8 cellular contexts compared by ENCODE assay signal in the genomic region with DNA sequence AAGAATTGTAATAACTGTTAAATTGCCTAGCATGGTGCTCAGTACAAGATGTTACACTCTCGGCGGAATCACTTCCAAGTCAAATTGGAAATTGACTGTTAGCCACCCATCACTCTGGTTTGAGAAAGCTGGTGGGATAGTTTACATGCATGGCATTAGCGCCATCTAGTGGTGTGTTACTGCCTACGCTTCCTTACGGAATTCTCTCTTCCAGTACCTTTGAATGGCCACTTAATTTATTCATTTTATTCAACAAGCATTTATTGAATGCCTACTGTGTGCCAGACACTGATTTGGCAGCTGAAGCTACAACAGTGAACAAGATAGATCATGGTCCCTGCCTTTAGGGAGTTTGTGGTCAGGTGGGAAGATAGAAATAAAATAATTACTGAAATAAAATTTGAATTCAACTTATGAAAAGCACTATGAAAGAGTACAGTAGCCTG. TPM values are rescaled to one million over a fixed set of nuclear protein-coding genes. Genes with fewer than 3 reads are reported as not detected.
DNase-seq lines count a peak whose midpoint lies in the region; ATAC-seq and TF ChIP-seq lines count a peak whose summit lies in the region.

No MANE protein-coding gene starts in this region.

- no peak overlapping the region for H3K27ac Mint-ChIP-seq in endodermal cell

- TF ChIP-seq CTCF in endodermal cell (conservative IDR thresholded peaks at IDR 0.05): peak; percentile 98

- no peak for ATAC-seq in GM21360 (IDR thresholded peaks at IDR 0.05; ENCODE audit: unreplicated experiment)

- no peak overlapping the region for H3K9ac ChIP-seq in endodermal cell (ENCODE audit: extremely low read depth, low read length, poor library complexity, severe bottlenecking)

- H3K4me3 ChIP-seq in endodermal cell (ENCODE audit: low read length): no peak overlapping the region

- H3K4me3 Mint-ChIP-seq in endodermal cell: no peak overlapping the region

- H3K9me3 Mint-ChIP-seq in endodermal cell: no peaks in the 10 kb centered on the region

- H3K36me3 Mint-ChIP-seq in endodermal cell (ENCODE audit: low read depth): no peaks in the 10 kb centered on the region

- no peak overlapping the region for H3K27ac ChIP-seq in endodermal cell (ENCODE audit: low read depth, low read length)

- WGBS in endodermal cell (ENCODE audit: insufficient coverage in 1 of 2, insufficient read length in 1 of 2), 2 experiments: 28 to 33% methylated on average over 3 to 5 of the region's 5 CpGs

- H3K36me3 ChIP-seq in endodermal cell (ENCODE audit: control insufficient read depth, insufficient read depth, low read length): no peaks in the 10 kb centered on the region

- no peaks in the 10 kb centered on the region for H3K27me3 ChIP-seq in endodermal cell (ENCODE audit: control insufficient read depth, insufficient read depth, low read length, poor library complexity, severe bottlenecking)

- DNase-seq in DMS153 treated with DMSO at 0.1 percent for 48 hours (lab: John Stamatoyannopoulos, UW; ENCODE audit: unreplicated experiment): peak; percentile 77
- peak; percentile 17 for DNase-seq in HuH-7.5 (ENCODE audit: low spot score)
- peak; percentile 60 to 79 for DNase-seq in NOMO-1 (lab: John Stamatoyannopoulos, UW; ENCODE audit: unreplicated experiment in 2 of 2)
- peak; percentile 36 to 38 for DNase-seq in activated CD8-positive, alpha-beta memory T cell treated with anti-CD3 and anti-CD28 coated beads for 1 hour (ENCODE audit: extremely low read depth in 1 of 2, low read depth in 1 of 2)
- DNase-seq in endodermal cell: peak; percentile 84
- DNase-seq in mucosa of gallbladder (ENCODE audit: low spot score): peak; percentile 77
- DNase-seq in stimulated activated CD8-positive, alpha-beta memory T cell treated with anti-CD3 and anti-CD28 coated beads, Interleukin-7, amount 100 ng/mL, for 4 hours (ENCODE audit: low read depth in 2 of 2): peak; percentile 46 to 54

- no peaks in the 10 kb centered on the region for H3K9me3 ChIP-seq in endodermal cell (ENCODE audit: control insufficient read depth, low read length)

- no peaks in the 10 kb centered on the region for H3K27me3 Mint-ChIP-seq in endodermal cell (ENCODE audit: insufficient read depth)

- no peaks in the 10 kb centered on the region for H3K4me1 Mint-ChIP-seq in endodermal cell

- H3K4me1 ChIP-seq in endodermal cell (ENCODE audit: control insufficient read depth, insufficient read depth, low read length): no peaks in the 10 kb centered on the region

RNA-seq across cellular contexts. Expression of a gene that starts 33.6 kb away (rescaled TPM):
- total RNA-seq in endodermal cell: 10 to 100 TPM; 14.7 to 15.5 TPM
- 16.7 TPM for polyA plus RNA-seq in endodermal cell (2013, experiment 1 of 2)
- polyA plus RNA-seq in endodermal cell (2013, experiment 2 of 2): 17.7 TPM
- 17.2 TPM for total RNA-seq in mucosa of gallbladder

RNA-seq across cellular contexts. Expression of a gene that starts 33.7 kb away (rescaled TPM):
- total RNA-seq in endodermal cell (10 to 100 TPM; 28.5 to 43.7 TPM), mucosa of gallbladder (22.7 TPM)
- 52.8 TPM for polyA plus RNA-seq in endodermal cell (2013, experiment 1 of 2)
- polyA plus RNA-seq in endodermal cell (2013, experiment 2 of 2): 45.3 TPM

RNA-seq across cellular contexts. Expression of a gene that starts 48.5 kb away (rescaled TPM):
- total RNA-seq in endodermal cell (10 to 100 TPM; 14.8 to 15.8 TPM), mucosa of gallbladder (20.2 TPM)
- polyA plus RNA-seq in endodermal cell (2013, experiment 1 of 2): 13.6 TPM
- polyA plus RNA-seq in endodermal cell (2013, experiment 2 of 2): 13.3 TPM

Comparison
In these comparisons a context has a peak if more than half of its experiments do, and no peak if none do; other contexts are left out.
1. DNase-seq: peak in every context shown above with its lines; median percentile 84 in endodermal cell; 77 in DMS153 treated with DMSO at 0.1 percent for 48 hours; 77 in mucosa of gallbladder; 70 in NOMO-1; 50 in stimulated activated CD8-positive, alpha-beta memory T cell treated with anti-CD3 and anti-CD28 coated beads, Interleukin-7, amount 100 ng/mL, for 4 hours; 37 in activated CD8-positive, alpha-beta memory T cell treated with anti-CD3 and anti-CD28 coated beads for 1 hour; 17 in HuH-7.5.